ENCODE assay signal across 11 cellular contexts in the genomic region with DNA sequence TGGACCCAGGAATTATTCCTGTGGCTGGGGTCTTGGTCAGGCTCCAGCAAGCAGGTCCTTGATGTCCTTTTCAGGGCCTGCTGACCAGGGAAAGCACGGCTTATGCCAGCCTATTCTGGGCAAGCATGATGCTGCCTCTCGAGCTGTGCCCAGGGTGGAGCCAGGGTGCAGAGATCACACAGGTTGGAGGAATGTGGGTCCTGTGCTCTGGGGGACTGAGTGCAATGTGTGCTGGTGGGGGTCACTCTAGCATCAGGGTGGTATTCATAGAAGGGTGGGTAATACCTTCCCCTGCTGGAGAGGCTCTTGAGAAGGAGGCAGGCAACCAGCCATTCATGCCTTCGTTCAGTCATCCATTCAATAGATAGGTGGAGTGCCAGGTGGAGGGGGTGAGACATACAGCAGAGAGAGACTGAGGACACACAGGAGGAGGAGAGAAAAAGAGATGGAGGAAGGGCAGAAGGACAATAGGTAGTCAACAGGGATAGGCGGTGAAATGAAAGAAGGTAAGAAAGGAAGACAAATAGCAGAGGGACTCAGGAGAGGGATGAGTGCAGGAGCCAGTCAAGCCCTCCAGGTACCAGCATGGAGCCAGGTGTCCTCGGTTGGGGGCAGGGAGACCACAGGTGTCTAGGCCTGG. TPM values are rescaled to one million over a fixed set of nuclear protein-coding genes. Genes with fewer than 3 reads are reported as not detected.
A peak's percentile ranks its signal among the peaks of the same experiment; 100 is the strongest.
DNase-seq lines count a peak whose midpoint lies in the region; ATAC-seq and TF ChIP-seq lines count a peak whose summit lies in the region.
"Had no signal": no experiment of that assay in that cellular context is flagged by ENCODE, and none has a peak within 500 bp of the region (broad histone marks: within the 10 kb centered on the region; RNA-seq: fewer than 3 reads in every experiment).

No MANE protein-coding gene starts in this region.

- BruUV-seq in PC-9 (replicated peaks; lab: Mats Ljungman, UMichigan): TSS peak; percentile 17

- peak overlapping the region; percentile 88 for H2BK5ac ChIP-seq in trophoblast cell (ENCODE audit: low read depth, low read length, poor library complexity)

- peak overlapping the region; percentile 18 for H3K4ac ChIP-seq in trophoblast cell (ENCODE audit: low read depth, low read length)

- peak overlapping the region; percentile 71 for H4K8ac ChIP-seq in trophoblast cell (ENCODE audit: low read depth, low read length)

- H3K27ac ChIP-seq in PC-9 (no peak overlapping the region), trophoblast cell (ENCODE audit: low read depth, low read length) (peak overlapping the region; percentile 95)

- no peak overlapping the region for H4K12ac ChIP-seq in trophoblast cell (ENCODE audit: low read depth, low read length)

- no peaks in the 10 kb centered on the region for H3K36me3 ChIP-seq in PC-9 (ENCODE audit: low read depth)
- H3K36me3 ChIP-seq in trophoblast cell (ENCODE audit: control insufficient read depth in 1 of 2, insufficient read depth in 2 of 2, low read length in 2 of 2): no peaks in the 10 kb centered on the region

- peak overlapping the region; percentile 9 for H3K27ac Mint-ChIP-seq in endothelial cell (ENCODE audit: unreplicated experiment)

- no peaks in the 10 kb centered on the region for H3K9me2 ChIP-seq in PC-9 (ENCODE audit: insufficient read depth)

- TF ChIP-seq CTCF in PC-9 (conservative IDR thresholded peaks at IDR 0.05) (no peak), endothelial cell (IDR thresholded peaks at IDR 0.05; ENCODE audit: unreplicated experiment) (no peak)

- peaks cover 22% of the 10 kb centered on the region for H3K27me3 Mint-ChIP-seq in endothelial cell (ENCODE audit: unreplicated experiment)

- peaks cover 27% of the 10 kb centered on the region for H3F3A ChIP-seq in PC-9 (ENCODE audit: insufficient read depth, low read depth)

- H3K27me3 ChIP-seq in PC-9 (ENCODE audit: insufficient read depth, low read depth) (no peaks in the 10 kb centered on the region), trophoblast cell (ENCODE audit: insufficient read depth, low read length) (no peaks in the 10 kb centered on the region)

- H3K4me3 Mint-ChIP-seq in endothelial cell (ENCODE audit: unreplicated experiment): peak overlapping the region; percentile 8

- H3K9me3 ChIP-seq in PC-9 (ENCODE audit: insufficient read depth, low read depth) (no peaks in the 10 kb centered on the region), trophoblast cell (ENCODE audit: insufficient read depth, low read depth, low read length) (no peaks in the 10 kb centered on the region)
- H3K9me3 ChIP-seq: A549 had no signal

- H3K79me1 ChIP-seq in trophoblast cell (ENCODE audit: low read length): peaks cover 50% of the 10 kb centered on the region

- peak overlapping the region; percentile 74 for H3K14ac ChIP-seq in trophoblast cell (ENCODE audit: low read length)

- no peak overlapping the region for H2AFZ ChIP-seq in PC-9
- H2AFZ ChIP-seq in trophoblast cell (ENCODE audit: insufficient read depth, low read length, poor library complexity): peak overlapping the region; percentile 46

- H3K23ac ChIP-seq in trophoblast cell (ENCODE audit: low read length): no peak overlapping the region

- DNase-seq in NCI-H510A treated with DMSO at 0.1 percent for 48 hours (lab: John Stamatoyannopoulos, UW) (peak; percentile 16), NCI-H510A (lab: John Stamatoyannopoulos, UW) (no peak), PC-9 (no peak), endothelial cell (ENCODE audit: low spot score) (no peak), trophoblast cell (no peak), midbrain (lab: John Stamatoyannopoulos, UW) (no peak), cerebellar cortex (ENCODE audit: low spot score) (no peak)
- DNase-seq: effector memory CD4-positive, alpha-beta T cell; T-helper 9 cell had no signal

- peaks cover 55% of the 10 kb centered on the region for H3K4me1 Mint-ChIP-seq in endothelial cell (ENCODE audit: unreplicated experiment)

- CTCF ChIA-PET in PC-9 (lab: Charles Lee): no interaction called here

- H3K9ac ChIP-seq in trophoblast cell (ENCODE audit: low read length): no peak overlapping the region

- ATAC-seq in HG02884 (IDR thresholded peaks at IDR 0.05; ENCODE audit: unreplicated experiment): no peak

- H4K91ac ChIP-seq in trophoblast cell (ENCODE audit: low read depth, low read length): peak overlapping the region; percentile 72

- no peaks in the 10 kb centered on the region for H3K9me3 Mint-ChIP-seq in endothelial cell (ENCODE audit: unreplicated experiment)

- intact Hi-C loops in PC-9 (cut with micrococcal nuclease; ENCODE audit: unreplicated experiment): no loop called here

- H3K4me1 ChIP-seq in PC-9 (replicated peaks; ENCODE audit: insufficient read depth) (peaks cover 45% of the 10 kb centered on the region), trophoblast cell (ENCODE audit: control insufficient read depth in 1 of 2, insufficient read depth in 2 of 2, low read length in 2 of 2) (peaks cover 50 to 63% of the 10 kb centered on the region in 2 experiments)

- POLR2A ChIA-PET in PC-9 (lab: Charles Lee; ENCODE audit: unreplicated experiment): no interaction called here

- H2BK120ac ChIP-seq in trophoblast cell (ENCODE audit: insufficient read depth, low read length, poor library complexity): peak overlapping the region; percentile 50

- H3K4me3 ChIP-seq in PC-9: no peak overlapping the region
- no peak overlapping the region for H3K4me3 ChIP-seq in trophoblast cell (ENCODE audit: low read depth, low read length)
- H3K4me3 ChIP-seq: A549 had no signal

- no peak overlapping the region for H3K4me2 ChIP-seq in PC-9
- peak overlapping the region; percentile 87 for H3K4me2 ChIP-seq in trophoblast cell (ENCODE audit: low read length)

- no CpG with 5 or more reads among the region's 5 CpGs for WGBS in trophoblast cell (ENCODE audit: extremely low coverage, insufficient coverage, insufficient read length)

- peak overlapping the region; percentile 78 for H2BK12ac ChIP-seq in trophoblast cell (ENCODE audit: low read length)

- H3K36me3 Mint-ChIP-seq in endothelial cell (ENCODE audit: low read depth, unreplicated experiment): peaks cover 18% of the 10 kb centered on the region

- H3K79me2 ChIP-seq in PC-9 (ENCODE audit: low read depth) (no peaks in the 10 kb centered on the region), trophoblast cell (ENCODE audit: control insufficient read depth, insufficient read depth, low read length, poor library complexity) (peaks cover 17% of the 10 kb centered on the region)

- H2AK5ac ChIP-seq in trophoblast cell (ENCODE audit: low read length): peak overlapping the region; percentile 86

- H3K18ac ChIP-seq in trophoblast cell (ENCODE audit: low read length): peak overlapping the region; percentile 86

- no peaks in the 10 kb centered on the region; the same call in 1 of the 2 replicates for H4K20me1 ChIP-seq in PC-9 (ENCODE audit: insufficient read depth)

RNA-seq across cellular contexts. Expression of a gene that starts 5.1 kb away (rescaled TPM):
- total RNA-seq in PC-9 (2021) (17.2 and 18.0 TPM in 2 replicates), endothelial cell (ENCODE audit: unreplicated experiment) (15.6 TPM)
- 74.0 and 75.2 TPM in 2 replicates for polyA plus RNA-seq in trophoblast cell (2013)

RNA-seq across cellular contexts. Expression of a gene that starts 25.4 kb away (rescaled TPM):
- total RNA-seq in PC-9 (2021) (not detected in 2 replicates), endothelial cell (ENCODE audit: unreplicated experiment) (0.41 TPM)
- polyA plus RNA-seq in trophoblast cell (2013): 0.04 and 0.06 TPM in 2 replicates
- polyA plus RNA-seq: A549 had no signal

RNA-seq across cellular contexts. Expression of a gene that starts 29.4 kb away (rescaled TPM):
- total RNA-seq in PC-9 (2021) (26.7 and 28.4 TPM in 2 replicates), endothelial cell (ENCODE audit: unreplicated experiment) (688 TPM)
- 81.6 and 90.0 TPM in 2 replicates for polyA plus RNA-seq in trophoblast cell (2013)

Comparison
In these comparisons a context has a peak if more than half of its experiments do, and no peak if none do; other contexts are left out.
1. RNA of a gene that starts 29.4 kb away (total RNA-seq): 688 TPM in endothelial cell (single experiment); 26.7 to 28.4 TPM in PC-9; every median in the first group is over 10 times any median in the second.